Comparison of ENCODE assay signal across 12 cellular contexts in genomic region chr15:90981681-90982080, GRCh38. TPM values are rescaled to one million over a fixed set of nuclear protein-coding genes. Genes with fewer than 3 reads are reported as not detected.
DNase-seq lines count a peak whose midpoint lies in the region; ATAC-seq and TF ChIP-seq lines count a peak whose summit lies in the region.
"Had no signal": no experiment of that assay in that cellular context is flagged by ENCODE, and none has a peak within 500 bp of the region (broad histone marks: within the 10 kb centered on the region; RNA-seq: fewer than 3 reads in every experiment).

No MANE protein-coding gene starts in this region.

- no peak overlapping the region for H3K4me3 ChIP-seq in OCI-LY1 (ENCODE audit: low read depth, low read length, poor library complexity, severe bottlenecking)
- H3K4me3 ChIP-seq: lower lobe of right lung, testis had no signal

- peaks cover 25% of the 10 kb centered on the region for H3K79me2 ChIP-seq in OCI-LY1 (ENCODE audit: insufficient read depth, low read length)

- no peaks in the 10 kb centered on the region for H3K9me3 ChIP-seq in OCI-LY1 (ENCODE audit: low read length)
- H3K9me3 ChIP-seq: lower lobe of right lung, testis had no signal

- no peak overlapping the region for H3K9ac ChIP-seq in OCI-LY1 (ENCODE audit: low read length)

- H3K36me3 ChIP-seq in OCI-LY1 (ENCODE audit: insufficient read depth, low read length), result peaks cover 88% of the 10 kb centered on the region

- no peak for DNase-seq in NCI-H524 (lab: John Stamatoyannopoulos, UW)
- DNase-seq in NCI-H82 treated with DMSO at 0.1 percent for 48 hours (lab: John Stamatoyannopoulos, UW; ENCODE audit: unreplicated experiment), result no peak
- DNase-seq in G401 (ENCODE audit: low spot score), result no peak
- DNase-seq in A172 (ENCODE audit: low spot score), result no peak
- DNase-seq: COR-L47, dermis blood vessel endothelial cell, lower lobe of right lung, testis had no signal

- no peaks in the 10 kb centered on the region for H3K9me2 ChIP-seq in OCI-LY1 (ENCODE audit: low read depth, low read length)

- peak overlapping the region; percentile 41 for H3K27ac ChIP-seq in OCI-LY1 (ENCODE audit: low read depth, low read length, poor library complexity, severe bottlenecking)
- H3K27ac ChIP-seq: lower lobe of right lung, testis had no signal

- no peak overlapping the region for H3K4me2 ChIP-seq in OCI-LY1 (ENCODE audit: low read length)

- in situ Hi-C loops in G401 (cut with HindIII; ENCODE audit: low sequenced_read_pairs), result no loop called here

- no peaks in the 10 kb centered on the region for H4K20me1 ChIP-seq in OCI-LY1 (ENCODE audit: insufficient read depth, low read length)

- no peaks in the 10 kb centered on the region for H3K27me3 ChIP-seq in OCI-LY1 (ENCODE audit: insufficient read depth, low read length)
- H3K27me3 ChIP-seq: testis had no signal

- H3K4me1 ChIP-seq in OCI-LY1 (ENCODE audit: insufficient read depth, low read length, severe bottlenecking), result peaks cover 13% of the 10 kb centered on the region
- H3K4me1 ChIP-seq: lower lobe of right lung, testis had no signal

- ATAC-seq in GM18505 (IDR thresholded peaks at IDR 0.05; ENCODE audit: unreplicated experiment) (peak; percentile 85), GM19455 (IDR thresholded peaks at IDR 0.05; ENCODE audit: unreplicated experiment) (peak; percentile 72), HG03045 (IDR thresholded peaks at IDR 0.05; ENCODE audit: unreplicated experiment) (peak; percentile 47)
- ATAC-seq: lower lobe of right lung had no signal

- H3F3A ChIP-seq in OCI-LY1 (ENCODE audit: insufficient read depth, low read length), result no peaks in the 10 kb centered on the region

- no peak for TF ChIP-seq POLR2A in GM18505 (IDR thresholded peaks at IDR 0.05; ENCODE audit: borderline replicate concordance, extremely low read depth, insufficient read depth, insufficient read length)

- no peak; the same call in 1 of the 2 replicates for TF ChIP-seq CTCF in OCI-LY1 (IDR thresholded peaks at IDR 0.05; ENCODE audit: low read length)

- H2AFZ ChIP-seq in OCI-LY1 (ENCODE audit: low read length), result no peak overlapping the region

RNA-seq across cellular contexts. Expression of gene PRC1, which starts 12.7 kb away (rescaled TPM):
- total RNA-seq in G401 (2014; rRNA removed; shearing (Covaris generic)), result 138 and 140 TPM in 2 replicates
- total RNA-seq in A172 (2014; rRNA removed; shearing (Covaris generic)), result 311 and 334 TPM in 2 replicates

RNA-seq across cellular contexts. Expression of gene RCCD1, which starts 27.0 kb away (rescaled TPM):
- 0.14 TPM in 1 of 2 replicates, not detected in the other for total RNA-seq in G401 (2014; rRNA removed; shearing (Covaris generic))
- total RNA-seq in A172 (2014; rRNA removed; shearing (Covaris generic)), result 9.2 and 11.0 TPM in 2 replicates

RNA-seq across cellular contexts. Expression of gene VPS33B, which starts 40.7 kb away (rescaled TPM):
- total RNA-seq in G401 (2014; rRNA removed; shearing (Covaris generic)), result 8.9 and 12.8 TPM in 2 replicates
- 7.6 and 8.0 TPM in 2 replicates for total RNA-seq in A172 (2014; rRNA removed; shearing (Covaris generic))

RNA-seq across cellular contexts. Expression of gene UNC45A, which starts 46.6 kb away (rescaled TPM):
- 99.2 and 113 TPM in 2 replicates for total RNA-seq in G401 (2014; rRNA removed; shearing (Covaris generic))
- 64.5 and 64.7 TPM in 2 replicates for total RNA-seq in A172 (2014; rRNA removed; shearing (Covaris generic))

RNA-seq across cellular contexts. Expression of gene HDDC3, which starts 49.3 kb away (rescaled TPM):
- total RNA-seq in G401 (2014; rRNA removed; shearing (Covaris generic)), result 10.8 and 17.1 TPM in 2 replicates
- 11.3 and 15.4 TPM in 2 replicates for total RNA-seq in A172 (2014; rRNA removed; shearing (Covaris generic))
